In genomic region chr16:68287276-68288251, GRCh38 we compare ENCODE assay signal across 8 cellular contexts. TPM values are rescaled to one million over a fixed set of nuclear protein-coding genes. Genes with fewer than 3 reads are reported as not detected.
DNase-seq lines count a peak whose midpoint lies in the region; TF ChIP-seq lines count a peak whose summit lies in the region.

No MANE protein-coding gene starts in this region.

- peak overlapping the region; percentile 79 for H3K27ac ChIP-seq in vagina

- peaks cover 59% of the 10 kb centered on the region for H3K36me3 Mint-ChIP-seq in activated naive CD8-positive, alpha-beta T cell treated with anti-CD3 and anti-CD28 coated beads for 36 hours

- peak overlapping the region; percentile 96 for H3K27ac Mint-ChIP-seq in activated naive CD8-positive, alpha-beta T cell treated with anti-CD3 and anti-CD28 coated beads for 36 hours

- peak overlapping the region; percentile 26 for H3K4me3 Mint-ChIP-seq in activated naive CD8-positive, alpha-beta T cell treated with anti-CD3 and anti-CD28 coated beads for 36 hours

- TF ChIP-seq CTCF in vagina (IDR thresholded peaks at IDR 0.05): peak in 1 of 3 experiments; percentile 6

- DNase-seq in activated gamma-delta T cell treated with Interleukin-2 at 50 U/mL for 16 hours: peak; percentile 45
- DNase-seq in activated gamma-delta T cell (lab: John Stamatoyannopoulos, UW): no peak
- peak; percentile 36 for DNase-seq in activated naive CD8-positive, alpha-beta T cell treated with anti-CD3 and anti-CD28 coated beads for 36 hours
- DNase-seq in iris pigment epithelial cell (ENCODE audit: low read depth): peak; percentile 90
- no peak for DNase-seq in vagina (ENCODE audit: extremely low spot score in 2 of 2)
- DNase-seq in SK-N-DZ (ENCODE audit: low spot score): no peak
- DNase-seq in OCI-M2 (lab: John Stamatoyannopoulos, UW; ENCODE audit: unreplicated experiment): no peak
- no peak for DNase-seq in NCI-H146 treated with DMSO at 0.1 percent for 48 hours (lab: John Stamatoyannopoulos, UW; ENCODE audit: unreplicated experiment)

- peaks cover 1% of the 10 kb centered on the region for H3K9me3 Mint-ChIP-seq in activated naive CD8-positive, alpha-beta T cell treated with anti-CD3 and anti-CD28 coated beads for 36 hours

- intact Hi-C loops in vagina (cut with DNase I): no loop called here

- peaks cover 78% of the 10 kb centered on the region for H3K4me1 ChIP-seq in vagina

- H3K4me1 Mint-ChIP-seq in activated naive CD8-positive, alpha-beta T cell treated with anti-CD3 and anti-CD28 coated beads for 36 hours: peaks cover 93% of the 10 kb centered on the region

- H3K9me3 ChIP-seq in vagina: no peaks in the 10 kb centered on the region

- H3K27me3 ChIP-seq in vagina: no peaks in the 10 kb centered on the region

- TF ChIP-seq POLR2A in vagina (IDR thresholded peaks at IDR 0.05): no peak

- no peaks in the 10 kb centered on the region for H3K27me3 Mint-ChIP-seq in activated naive CD8-positive, alpha-beta T cell treated with anti-CD3 and anti-CD28 coated beads for 36 hours

- H3K4me3 ChIP-seq in vagina: no peak overlapping the region

- H3K36me3 ChIP-seq in vagina: peaks cover 0 to 6% of the 10 kb centered on the region in 2 donors

RNA-seq across cellular contexts. Expression of gene SLC7A6OS, which starts 23.2 kb away (rescaled TPM):
- total RNA-seq in activated naive CD8-positive, alpha-beta T cell treated with anti-CD3 and anti-CD28 coated beads for 36 hours: 10 to 100 TPM; 23.0 to 23.3 TPM
- 15.5 TPM for total RNA-seq in vagina
- polyA plus RNA-seq in SK-N-DZ (2014; cell fraction: cytosol; rRNA removed): 14.8 and 15.7 TPM in 2 replicates
- polyA plus RNA-seq in SK-N-DZ (2014; cell fraction: nucleus; rRNA removed): 33.2 and 43.1 TPM in 2 replicates

RNA-seq across cellular contexts. Expression of gene SLC7A6, which starts 23.2 kb away (rescaled TPM):
- 10 to 100 TPM; 65.9 to 69.9 TPM for total RNA-seq in activated naive CD8-positive, alpha-beta T cell treated with anti-CD3 and anti-CD28 coated beads for 36 hours
- total RNA-seq in vagina: 35.1 TPM
- 19.0 and 24.7 TPM in 2 replicates for polyA plus RNA-seq in SK-N-DZ (2014; cell fraction: cytosol; rRNA removed)
- polyA plus RNA-seq in SK-N-DZ (2014; cell fraction: nucleus; rRNA removed): 38.3 and 64.3 TPM in 2 replicates

RNA-seq across cellular contexts. Expression of gene PRMT7, which starts 23.3 kb away (rescaled TPM):
- 10 to 100 TPM; 68.9 to 72.0 TPM for total RNA-seq in activated naive CD8-positive, alpha-beta T cell treated with anti-CD3 and anti-CD28 coated beads for 36 hours
- 47.9 TPM for total RNA-seq in vagina
- polyA plus RNA-seq in SK-N-DZ (2014; cell fraction: cytosol; rRNA removed): 53.7 and 60.6 TPM in 2 replicates
- 116 and 144 TPM in 2 replicates for polyA plus RNA-seq in SK-N-DZ (2014; cell fraction: nucleus; rRNA removed)

RNA-seq across cellular contexts. Expression of gene PLA2G15, which starts 42.4 kb away (rescaled TPM):
- 1 to 10 TPM; 7.9 to 8.0 TPM for total RNA-seq in activated naive CD8-positive, alpha-beta T cell treated with anti-CD3 and anti-CD28 coated beads for 36 hours
- total RNA-seq in vagina: 18.2 TPM
- 13.1 and 15.1 TPM in 2 replicates for polyA plus RNA-seq in SK-N-DZ (2014; cell fraction: cytosol; rRNA removed)
- 12.6 and 13.1 TPM in 2 replicates for polyA plus RNA-seq in SK-N-DZ (2014; cell fraction: nucleus; rRNA removed)

RNA-seq across cellular contexts. Expression of gene ESRP2, which starts 51.6 kb away (rescaled TPM):
- total RNA-seq in activated naive CD8-positive, alpha-beta T cell treated with anti-CD3 and anti-CD28 coated beads for 36 hours: 1 to 10 TPM in 1 of 2 experiments, under 1 TPM in 1; 0.92 to 1.2 TPM
- 71.0 TPM for total RNA-seq in vagina
- polyA plus RNA-seq in SK-N-DZ (2014; cell fraction: cytosol; rRNA removed): 0.07 and 3.4 TPM in 2 replicates
- 0.24 and 1.7 TPM in 2 replicates for polyA plus RNA-seq in SK-N-DZ (2014; cell fraction: nucleus; rRNA removed)

Comparison
In these comparisons a context has a peak if more than half of its experiments do, and no peak if none do; other contexts are left out.
1. DNase-seq: peak in activated gamma-delta T cell treated with Interleukin-2 at 50 U/mL for 16 hours (single experiment), activated naive CD8-positive, alpha-beta T cell treated with anti-CD3 and anti-CD28 coated beads for 36 hours (single experiment) and iris pigment epithelial cell (single experiment); none in activated gamma-delta T cell (single experiment), vagina (0 of 2), SK-N-DZ (single experiment), OCI-M2 (single experiment) and NCI-H146 treated with DMSO at 0.1 percent for 48 hours (single experiment).